In genomic region chr2:96202152-96202856, GRCh38 we compare ENCODE assay signal across 1 cellular context.
TF ChIP-seq lines count a peak whose summit lies in the region.

No MANE protein-coding gene starts in this region.

TF ChIP-seq in WTC11, 78 proteins besides CTCF, POLR2A, EP300 and RAD21 (continued from another document):
- TF ChIP-seq MAX (CRISPR knock-in tag; IDR thresholded peaks at IDR 0.05) (no peak), E2F5 (CRISPR knock-in tag; IDR thresholded peaks at IDR 0.05) (no peak), ZNF532 (CRISPR knock-in tag; IDR thresholded peaks at IDR 0.05; ENCODE audit: borderline replicate concordance) (no peak)
